Comparison of ENCODE assay signal across 12 cellular contexts in genomic region chrX:115367455-115367854, GRCh38.
A peak's percentile ranks its signal among the peaks of the same experiment; 100 is the strongest.
DNase-seq lines count a peak whose midpoint lies in the region; ATAC-seq and TF ChIP-seq lines count a peak whose summit lies in the region.
"Had no signal": no experiment of that assay in that cellular context is flagged by ENCODE, and none has a peak within 500 bp of the region (broad histone marks: within the 10 kb centered on the region; RNA-seq: fewer than 3 reads in every experiment).

No MANE protein-coding gene starts in this region.

- H3K4me3 Mint-ChIP-seq in activated naive CD8-positive, alpha-beta T cell treated with anti-CD3 and anti-CD28 coated beads for 36 hours, result no peak overlapping the region
- H3K4me3 Mint-ChIP-seq: CD4-positive, alpha-beta T cell had no signal

- no peaks in the 10 kb centered on the region for H3K4me1 Mint-ChIP-seq in activated naive CD8-positive, alpha-beta T cell treated with anti-CD3 and anti-CD28 coated beads for 36 hours

- TF ChIP-seq CTCF in ascending aorta (IDR thresholded peaks at IDR 0.05), result no peak
- no peak for TF ChIP-seq CTCF in WERI-Rb-1 (IDR thresholded peaks at IDR 0.05; ENCODE audit: low read depth, low read length)

- H3K9me3 ChIP-seq in ascending aorta, result no peaks in the 10 kb centered on the region
- H3K9me3 ChIP-seq in WERI-Rb-1 (ENCODE audit: severe bottlenecking), result no peaks in the 10 kb centered on the region
- H3K9me3 ChIP-seq: neutrophil had no signal

- no peaks in the 10 kb centered on the region for H3K4me1 ChIP-seq in ascending aorta

- H3K27me3 ChIP-seq in ascending aorta, result no peaks in the 10 kb centered on the region
- no peaks in the 10 kb centered on the region for H3K27me3 ChIP-seq in WERI-Rb-1 (ENCODE audit: insufficient read depth, low read depth, severe bottlenecking)
- H3K27me3 ChIP-seq: neutrophil had no signal

- no peaks in the 10 kb centered on the region for H3K36me3 Mint-ChIP-seq in activated naive CD8-positive, alpha-beta T cell treated with anti-CD3 and anti-CD28 coated beads for 36 hours

- intact Hi-C loops in ascending aorta (cut with DNase I), result loop anchor here (10.0 kb wide), 1 partner anchor 87 kb away; no protein-coding TSS in a partner anchor

- H3K27me3 Mint-ChIP-seq in activated naive CD8-positive, alpha-beta T cell treated with anti-CD3 and anti-CD28 coated beads for 36 hours, result peaks cover 5% of the 10 kb centered on the region
- H3K27me3 Mint-ChIP-seq: CD4-positive, alpha-beta T cell had no signal

- DNase-seq in H4 (ENCODE audit: low spot score) (peak; percentile 81), ascending aorta (ENCODE audit: low spot score in 2 of 2) (no peak), fibroblast of peridontal ligament (ENCODE audit: extremely low read depth) (peak; percentile 76), renal cortical epithelial cell (ENCODE audit: low read depth) (peak; percentile 79), WERI-Rb-1 (no peak), NCI-H2196 (lab: John Stamatoyannopoulos, UW; ENCODE audit: unreplicated experiment) (no peak)
- DNase-seq in activated naive CD8-positive, alpha-beta T cell treated with anti-CD3 and anti-CD28 coated beads for 36 hours, result no peak
- DNase-seq: CD4-positive, alpha-beta T cell; NCI-H2081; T-helper 9 cell had no signal

- H3K4me3 ChIP-seq in ascending aorta (no peak overlapping the region), WERI-Rb-1 (ENCODE audit: low read depth, low read length) (no peak overlapping the region)

- no peak for ATAC-seq in GM18502 (IDR thresholded peaks at IDR 0.05; ENCODE audit: poor library complexity, unreplicated experiment)

- H3K27ac Mint-ChIP-seq in activated naive CD8-positive, alpha-beta T cell treated with anti-CD3 and anti-CD28 coated beads for 36 hours, result no peak overlapping the region
- H3K27ac Mint-ChIP-seq: CD4-positive, alpha-beta T cell had no signal

- H3K9me3 Mint-ChIP-seq in activated naive CD8-positive, alpha-beta T cell treated with anti-CD3 and anti-CD28 coated beads for 36 hours, result no peaks in the 10 kb centered on the region

- H3K36me3 ChIP-seq in ascending aorta (no peaks in the 10 kb centered on the region), WERI-Rb-1 (no peaks in the 10 kb centered on the region)
- H3K36me3 ChIP-seq: neutrophil had no signal

- H3K27ac ChIP-seq in ascending aorta (peak overlapping the region; percentile 40 to 74), WERI-Rb-1 (no peak overlapping the region)
- H3K27ac ChIP-seq: neutrophil had no signal

Comparison
In these comparisons a context has a peak if more than half of its experiments do, and no peak if none do; other contexts are left out.
1. DNase-seq: peak in H4 (single experiment), fibroblast of peridontal ligament (single experiment) and renal cortical epithelial cell (single experiment); none in ascending aorta (0 of 2), WERI-Rb-1 (single experiment), activated naive CD8-positive, alpha-beta T cell treated with anti-CD3 and anti-CD28 coated beads for 36 hours (single experiment) and NCI-H2196 (single experiment).